In the genomic region with DNA sequence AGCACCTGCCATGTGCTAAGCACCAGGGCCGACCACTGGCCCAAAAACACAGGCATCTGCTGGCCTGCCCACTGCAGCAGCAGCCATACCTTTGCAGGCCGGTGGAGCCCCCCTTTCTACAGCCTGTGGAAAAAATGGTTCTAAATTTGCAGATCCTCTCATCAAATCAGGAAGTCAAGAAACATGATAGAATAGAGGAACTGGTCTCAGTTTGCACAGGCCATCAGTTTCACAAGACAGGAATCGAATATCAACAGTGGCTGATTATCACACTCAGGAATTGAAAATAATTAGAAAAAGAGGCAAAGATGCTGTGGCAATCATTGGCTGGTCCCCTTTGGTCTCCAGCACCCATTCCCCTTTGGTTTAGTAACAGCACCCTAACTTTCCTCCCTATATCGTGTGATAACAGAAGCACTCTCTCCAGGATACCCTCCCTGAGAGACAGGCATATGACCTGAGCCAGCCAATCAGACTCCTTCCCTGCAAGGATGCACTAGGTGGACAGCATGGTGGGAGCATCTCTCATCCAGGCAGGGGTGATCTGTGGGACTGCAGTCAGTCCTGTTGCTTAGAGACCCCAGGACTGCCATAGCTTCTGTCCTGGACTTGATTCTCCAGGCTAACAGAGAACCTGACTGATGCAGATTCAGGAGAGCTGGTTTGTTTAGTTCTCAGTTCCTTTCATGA, we compare ENCODE assay signal across 13 cellular contexts. TPM values are rescaled to one million over a fixed set of nuclear protein-coding genes. Genes with fewer than 3 reads are reported as not detected.
DNase-seq lines count a peak whose midpoint lies in the region; ATAC-seq lines count a peak whose summit lies in the region.
"Had no signal": no experiment of that assay in that cellular context is flagged by ENCODE, and none has a peak within 500 bp of the region (broad histone marks: within the 10 kb centered on the region; RNA-seq: fewer than 3 reads in every experiment).

No MANE protein-coding gene starts in this region.

- H3K36me3 ChIP-seq in BLaER1, result peaks cover 33% of the 10 kb centered on the region
- H3K36me3 ChIP-seq: ascending aorta, vagina had no signal

- no peaks in the 10 kb centered on the region for H3K9me3 ChIP-seq in BLaER1
- H3K9me3 ChIP-seq: ascending aorta, vagina had no signal

- H3K27me3 Mint-ChIP-seq in IgD-negative memory B cell, result peaks cover 8% of the 10 kb centered on the region
- H3K27me3 Mint-ChIP-seq in T-helper 2 cell treated with Interferon-gamma antibody and Interleukin-4, amounts not matched to agents 5 μg/mL and 100 μg/mL, for 36 hours (ENCODE audit: low read depth), result peaks cover 18% of the 10 kb centered on the region

- ATAC-seq in activated CD4-positive, CD25-positive, alpha-beta regulatory T cell treated with anti-CD3 and anti-CD28 coated beads, Interleukin-2, amount 50 U/mL, for 24 hours, result no peak
- ATAC-seq in GM19035 (IDR thresholded peaks at IDR 0.05; ENCODE audit: unreplicated experiment), result no peak
- ATAC-seq: left colon had no signal

- H3K27ac Mint-ChIP-seq in IgD-negative memory B cell, result peak overlapping the region in 2 of 3 donors; percentile 5 to 74
- H3K27ac Mint-ChIP-seq in T-helper 2 cell treated with Interferon-gamma antibody and Interleukin-4, amounts not matched to agents 5 μg/mL and 100 μg/mL, for 36 hours, result no peak overlapping the region

- H3K9ac ChIP-seq in BLaER1, result no peak overlapping the region; the same call in 1 of the 2 replicates

- peaks cover 7% of the 10 kb centered on the region; the same call in 1 of the 2 replicates for H3K27me3 ChIP-seq in BLaER1
- H3K27me3 ChIP-seq: ascending aorta, vagina had no signal

- H3K4me3 Mint-ChIP-seq in IgD-negative memory B cell, result peak overlapping the region in 3 of 4 donors; percentile 5 to 80 (median 57)
- H3K4me3 Mint-ChIP-seq in T-helper 2 cell treated with Interferon-gamma antibody and Interleukin-4, amounts not matched to agents 5 μg/mL and 100 μg/mL, for 36 hours, result no peak overlapping the region

- H3K4me2 ChIP-seq in BLaER1, result peak overlapping the region; percentile 62

- H3K4me1 ChIP-seq in BLaER1, result peaks cover 56% of the 10 kb centered on the region

- in situ Hi-C loops in SK-MEL-5 (cut with HindIII; ENCODE audit: low pct_unique_long_range_greater_than_20kb, low sequenced_read_pairs), result no loop called here

- no peaks in the 10 kb centered on the region for H3K9me3 Mint-ChIP-seq in IgD-negative memory B cell
- no peaks in the 10 kb centered on the region for H3K9me3 Mint-ChIP-seq in T-helper 2 cell treated with Interferon-gamma antibody and Interleukin-4, amounts not matched to agents 5 μg/mL and 100 μg/mL, for 36 hours

- no peaks in the 10 kb centered on the region for H3K36me3 Mint-ChIP-seq in IgD-negative memory B cell
- peaks cover 4% of the 10 kb centered on the region for H3K36me3 Mint-ChIP-seq in T-helper 2 cell treated with Interferon-gamma antibody and Interleukin-4, amounts not matched to agents 5 μg/mL and 100 μg/mL, for 36 hours (ENCODE audit: low read depth)

- peak overlapping the region; percentile 40; the same call in 1 of the 2 replicates for H3K27ac ChIP-seq in BLaER1
- H3K27ac ChIP-seq: ascending aorta, vagina had no signal

- no peak overlapping the region for H3K4me3 ChIP-seq in BLaER1
- H3K4me3 ChIP-seq: ascending aorta, vagina had no signal

- no peaks in the 10 kb centered on the region for H4K20me1 ChIP-seq in BLaER1

- peak; percentile 19 for DNase-seq in SK-MEL-5 (ENCODE audit: low read depth, low spot score)
- peak; percentile 50 for DNase-seq in iPS-NIHi11 (ENCODE audit: low spot score)
- no peak for DNase-seq in T-helper 2 cell treated with Interferon-gamma antibody and Interleukin-4, amounts not matched to agents 5 μg/mL and 100 μg/mL, for 36 hours (ENCODE audit: low spot score)
- no peak for DNase-seq in stimulated activated CD4-positive, alpha-beta T cell treated with anti-CD3 and anti-CD28 coated beads, Interleukin-4, amount 100 ng/mL, for 24 hours
- DNase-seq: effector CD4-positive, alpha-beta T cell; left colon; NCI-H1105 had no signal

- H3K4me1 Mint-ChIP-seq in IgD-negative memory B cell, result peaks cover 13 to 22% (median 21%) of the 10 kb centered on the region in 3 donors
- peaks cover 5% of the 10 kb centered on the region for H3K4me1 Mint-ChIP-seq in T-helper 2 cell treated with Interferon-gamma antibody and Interleukin-4, amounts not matched to agents 5 μg/mL and 100 μg/mL, for 36 hours (ENCODE audit: low read depth)

RNA-seq across cellular contexts. Expression of gene PAK6, which starts 3.5 kb away (rescaled TPM):
- not detected for polyA plus RNA-seq in IgD-negative memory B cell
- not detected in 2 replicates for total RNA-seq in SK-MEL-5 (2014; rRNA removed; shearing (Covaris generic))
- not detected in 2 replicates for polyA plus RNA-seq in SK-MEL-5 (2015; cell fraction: cytosol; rRNA removed)
- polyA plus RNA-seq in SK-MEL-5 (2015; cell fraction: nucleus; rRNA removed), result not detected in 2 replicates
- total RNA-seq: ascending aorta had no signal

RNA-seq across cellular contexts. Expression of gene ANKRD63, which starts 47.5 kb away (rescaled TPM):
- not detected for polyA plus RNA-seq in IgD-negative memory B cell
- total RNA-seq in SK-MEL-5 (2014; rRNA removed; shearing (Covaris generic)), result 0.16 and 0.29 TPM in 2 replicates
- not detected in 2 replicates for polyA plus RNA-seq in SK-MEL-5 (2015; cell fraction: cytosol; rRNA removed)
- polyA plus RNA-seq in SK-MEL-5 (2015; cell fraction: nucleus; rRNA removed), result not detected in 2 replicates
- total RNA-seq: ascending aorta, left colon, vagina had no signal

Comparison
In these comparisons a context has a peak if more than half of its experiments do, and no peak if none do; other contexts are left out.
1. DNase-seq: peak in SK-MEL-5 (single experiment) and iPS-NIHi11 (single experiment); none in T-helper 2 cell treated with Interferon-gamma antibody and Interleukin-4, amounts not matched to agents 5 μg/mL and 100 μg/mL, for 36 hours (single experiment) and stimulated activated CD4-positive, alpha-beta T cell treated with anti-CD3 and anti-CD28 coated beads, Interleukin-4, amount 100 ng/mL, for 24 hours (single experiment).